31 cellular contexts compared by ENCODE assay signal in genomic region chr3:159609620-159610019, GRCh38.
DNase-seq lines count a peak whose midpoint lies in the region; ATAC-seq, FAIRE-seq and TF ChIP-seq lines count a peak whose summit lies in the region.
"Had no signal": no experiment of that assay in that cellular context is flagged by ENCODE, and none has a peak within 500 bp of the region (broad histone marks: within the 10 kb centered on the region; RNA-seq: fewer than 3 reads in every experiment).

No MANE protein-coding gene starts in this region.

- H3K4me1 ChIP-seq in IMR-90 (ENCODE audit: control insufficient read depth, insufficient read depth, low read length): 0 out of 2 replicates have a peak, but pooled peaks cover 5% of the 10 kb centered on the region
- H3K4me1 ChIP-seq: BLaER1 had no signal

- H3K79me1 ChIP-seq in IMR-90 (ENCODE audit: low read depth in 1 of 2, low read length in 2 of 2): no peaks in the 10 kb centered on the region

- no peak overlapping the region for H3K9ac ChIP-seq in IMR-90 (ENCODE audit: low read depth, low read length)
- H3K9ac ChIP-seq: BLaER1 had no signal

- ATAC-seq in IMR-90 (ENCODE audit: low read depth) (peak; percentile 81), GM21619 (IDR thresholded peaks at IDR 0.05; ENCODE audit: unreplicated experiment) (no peak)

- no peak for TF ChIP-seq RAD21 in IMR-90 (IDR thresholded peaks at IDR 0.05; ENCODE audit: low read length)

- no peak overlapping the region for H3K23ac ChIP-seq in IMR-90 (ENCODE audit: low read depth, low read length)

- peak overlapping the region; percentile 48 for H2AFZ ChIP-seq in IMR-90 (replicated peaks; ENCODE audit: low read length, poor library complexity)
- H2AFZ ChIP-seq: PC-9 had no signal

- H2BK120ac ChIP-seq in IMR-90 (ENCODE audit: low read depth, low read length): peak overlapping the region; percentile 53

- no peak overlapping the region for H4K91ac ChIP-seq in IMR-90 (ENCODE audit: insufficient read depth, low read depth, low read length)

- no peaks in the 10 kb centered on the region for H3K4me1 Mint-ChIP-seq in neural crest cell

- H3K4ac ChIP-seq in IMR-90 (ENCODE audit: low read depth, low read length): peak overlapping the region; percentile 65

- H3K27me3 Mint-ChIP-seq in neural crest cell (ENCODE audit: low read depth): peaks cover 4% of the 10 kb centered on the region
- H3K27me3 Mint-ChIP-seq: CD4-positive, alpha-beta T cell had no signal

- H4K20me1 ChIP-seq in IMR-90 (ENCODE audit: insufficient read depth, low read length): no peaks in the 10 kb centered on the region
- H4K20me1 ChIP-seq: BLaER1 had no signal

- TF ChIP-seq POLR2A in IMR-90 (IDR thresholded peaks at IDR 0.05; ENCODE audit: low read depth, low read length): no peak

- H3K18ac ChIP-seq in IMR-90 (ENCODE audit: low read depth, low read length): no peak overlapping the region

- no peak overlapping the region for H2AK9ac ChIP-seq in IMR-90 (replicated peaks; ENCODE audit: low read depth, low read length, poor library complexity)

- POLR2A ChIA-PET in IMR-90 (lab: Charles Lee; ENCODE audit: unreplicated experiment): no interaction called here

- H2AK5ac ChIP-seq in IMR-90 (ENCODE audit: low read depth, low read length): 0 out of 2 replicates have a peak overlapping the region, but pooled peaks have one; percentile 9

- H3K4me3 ChIP-seq in IMR-90 (ENCODE audit: insufficient read depth, low read depth, low read length): no peak overlapping the region
- no peak overlapping the region for H3K4me3 ChIP-seq in MG63
- H3K4me3 ChIP-seq: BLaER1, PC-9, SJSA1 had no signal

- no peak overlapping the region for H3K4me3 Mint-ChIP-seq in neural crest cell
- H3K4me3 Mint-ChIP-seq: CD4-positive, alpha-beta T cell had no signal

- DNase-seq in EL (peak; percentile 63), IMR-90 (peak; percentile 71), amniotic epithelial cell (ENCODE audit: low read depth) (peak; percentile 36), neural crest cell (ENCODE audit: low read depth, low spot score) (no peak), MG63 (no peak), HTR-8/SVneo (ENCODE audit: insufficient read length, low spot score) (no peak)
- DNase-seq in central memory CD4-positive, alpha-beta T cell: no peak
- DNase-seq: CD4-positive, alpha-beta T cell; GF-D8; HCEC 1CT; KBM-7; NCI-H1048; NCI-H1417 treated with DMSO at 0.1 percent for 48 hours; NCI-H1694 treated with DMSO at 0.1 percent for 48 hours; NCI-H2081; NCI-H446; NCI-H524 treated with DMSO at 0.1 percent for 48 hours; NCI-H82; NK-92 treated with Interleukin-12 subunit alpha and Interleukin-12 subunit beta, amount 100 ng/mL, for 24 hours; PC-9; Right ventricle myocardium superior; RPMI8226; T-helper 1 cell had no signal

- H2BK15ac ChIP-seq in IMR-90 (ENCODE audit: low read depth, low read length): no peak overlapping the region

- H3K9me1 ChIP-seq in IMR-90 (ENCODE audit: insufficient read depth, low read length): peaks cover 6% of the 10 kb centered on the region

- H3K27me3 ChIP-seq in IMR-90 (ENCODE audit: control insufficient read depth, insufficient read depth, low read length): no peaks in the 10 kb centered on the region
- H3K27me3 ChIP-seq in MG63: no peaks in the 10 kb centered on the region
- H3K27me3 ChIP-seq: BLaER1, SJSA1 had no signal

- no peak overlapping the region for H3K27ac ChIP-seq in IMR-90 (ENCODE audit: insufficient read depth, low read length)
- H3K27ac ChIP-seq: BLaER1, HL-60, PC-9, SJSA1 had no signal

- H3K36me3 ChIP-seq in IMR-90 (ENCODE audit: control insufficient read depth, insufficient read depth, low read length): no peaks in the 10 kb centered on the region
- no peaks in the 10 kb centered on the region for H3K36me3 ChIP-seq in MG63
- H3K36me3 ChIP-seq: BLaER1, SJSA1 had no signal

- no peak overlapping the region for H4K5ac ChIP-seq in IMR-90 (ENCODE audit: low read depth, low read length)

- H3K9me3 ChIP-seq in IMR-90 (ENCODE audit: control insufficient read depth, insufficient read depth, low read length) (no peaks in the 10 kb centered on the region), MG63 (no peaks in the 10 kb centered on the region)
- H3K9me3 ChIP-seq: BLaER1, SJSA1 had no signal

- H3K56ac ChIP-seq in IMR-90 (ENCODE audit: extremely low read depth, insufficient read depth, low read length): no peak overlapping the region

- peak overlapping the region; percentile 50 for H3K4me2 ChIP-seq in IMR-90 (ENCODE audit: low read depth, low read length)
- H3K4me2 ChIP-seq: BLaER1, PC-9 had no signal

- dilution Hi-C loops in IMR-90 (cut with HindIII; ENCODE audit: low sequenced_read_pairs, unreplicated experiment): no loop called here

- no peak for FAIRE-seq in HTR-8/SVneo (lab: Jason Lieb, UNC)
- FAIRE-seq: A204.1, D721Med, GM12891, H1 had no signal

- no CpG with 5 or more reads among the region's 7 CpGs for WGBS in IMR-90 (ENCODE audit: extremely low coverage in 2 of 2, insufficient read length in 1 of 2), 2 experiments

- TF ChIP-seq CTCF in IMR-90 (conservative IDR thresholded peaks at IDR 0.05; ENCODE audit: low read depth, low read length) (no peak), neural crest cell (conservative IDR thresholded peaks at IDR 0.05) (no peak)

- peak overlapping the region; percentile 24 for H3K27ac Mint-ChIP-seq in neural crest cell (ENCODE audit: unreplicated experiment)
- H3K27ac Mint-ChIP-seq: CD4-positive, alpha-beta T cell had no signal

- H2BK20ac ChIP-seq in IMR-90 (ENCODE audit: low read depth, low read length): peak overlapping the region; percentile 51; the same call in 1 of the 2 replicates

- H3K14ac ChIP-seq in IMR-90 (replicated peaks; ENCODE audit: low read depth, low read length): 0 out of 2 replicates have a peak overlapping the region, but pooled peaks have one; percentile 41

- intact Hi-C loops in IMR-90 (cut with micrococcal nuclease): no loop called here

- in situ Hi-C loops in IMR-90 (cut with MboI; ENCODE audit: low sequenced_read_pairs): loop anchor here (10.0 kb wide), 1 partner anchor 395 kb away; no protein-coding TSS in a partner anchor

- H3K9me3 Mint-ChIP-seq in neural crest cell: no peaks in the 10 kb centered on the region

- no peak overlapping the region for H2BK5ac ChIP-seq in IMR-90 (ENCODE audit: low read depth, low read length, poor library complexity, severe bottlenecking)

- BruUV-seq in IMR-90 (replicated peaks; lab: Mats Ljungman, UMichigan): no TSS peak

- CTCF ChIA-PET in IMR-90 (lab: Yijun Ruan, JAX): no interaction called here

- no peak overlapping the region for H4K8ac ChIP-seq in IMR-90 (ENCODE audit: low read depth in 2 of 2, low read length in 2 of 2)

- H3K36me3 Mint-ChIP-seq in neural crest cell (ENCODE audit: low read depth): no peaks in the 10 kb centered on the region

TF ChIP-seq in IMR-90, 13 proteins besides CTCF, POLR2A, EP300 and RAD21:
- no peak for TF ChIP-seq RCOR1 (IDR thresholded peaks at IDR 0.05; ENCODE audit: insufficient replicate concordance, low read length)
- TF ChIP-seq MAZ (IDR thresholded peaks at IDR 0.05; ENCODE audit: borderline replicate concordance, low read depth, low read length): no peak
- TF ChIP-seq FOS (IDR thresholded peaks at IDR 0.05; ENCODE audit: low read depth, low read length): no peak
- TF ChIP-seq, protein P1, sequence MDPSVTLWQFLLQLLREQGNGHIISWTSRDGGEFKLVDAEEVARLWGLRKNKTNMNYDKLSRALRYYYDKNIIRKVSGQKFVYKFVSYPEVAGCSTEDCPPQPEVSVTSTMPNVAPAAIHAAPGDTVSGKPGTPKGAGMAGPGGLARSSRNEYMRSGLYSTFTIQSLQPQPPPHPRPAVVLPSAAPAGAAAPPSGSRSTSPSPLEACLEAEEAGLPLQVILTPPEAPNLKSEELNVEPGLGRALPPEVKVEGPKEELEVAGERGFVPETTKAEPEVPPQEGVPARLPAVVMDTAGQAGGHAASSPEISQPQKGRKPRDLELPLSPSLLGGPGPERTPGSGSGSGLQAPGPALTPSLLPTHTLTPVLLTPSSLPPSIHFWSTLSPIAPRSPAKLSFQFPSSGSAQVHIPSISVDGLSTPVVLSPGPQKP (IDR thresholded peaks at IDR 0.05; ENCODE audit: borderline replicate concordance, low read depth, low read length): no peak
- no peak for TF ChIP-seq RFX5 (IDR thresholded peaks at IDR 0.05; ENCODE audit: low read depth, low read length)
- TF ChIP-seq USF2 (IDR thresholded peaks at IDR 0.05; ENCODE audit: low read depth, low read length): no peak
- no peak for TF ChIP-seq MXI1 (IDR thresholded peaks at IDR 0.05; ENCODE audit: borderline replicate concordance, low read depth, low read length)
- no peak for TF ChIP-seq MAFK (IDR thresholded peaks at IDR 0.05; ENCODE audit: low read depth, low read length)
- TF ChIP-seq BHLHE40 (IDR thresholded peaks at IDR 0.05; ENCODE audit: low read depth, low read length): no peak
- no peak for TF ChIP-seq SMC3 (IDR thresholded peaks at IDR 0.05; ENCODE audit: low read depth, low read length)
- no peak for TF ChIP-seq CEBPB (IDR thresholded peaks at IDR 0.05; ENCODE audit: low read depth, low read length)

Comparison
In these comparisons a context has a peak if more than half of its experiments do, and no peak if none do; other contexts are left out.
1. DNase-seq: peak in EL (single experiment), IMR-90 (single experiment) and amniotic epithelial cell (single experiment); none in neural crest cell (single experiment), central memory CD4-positive, alpha-beta T cell (single experiment), MG63 (single experiment) and HTR-8/SVneo (single experiment).